Comparison of ENCODE assay signal across 17 cellular contexts in the genomic region with DNA sequence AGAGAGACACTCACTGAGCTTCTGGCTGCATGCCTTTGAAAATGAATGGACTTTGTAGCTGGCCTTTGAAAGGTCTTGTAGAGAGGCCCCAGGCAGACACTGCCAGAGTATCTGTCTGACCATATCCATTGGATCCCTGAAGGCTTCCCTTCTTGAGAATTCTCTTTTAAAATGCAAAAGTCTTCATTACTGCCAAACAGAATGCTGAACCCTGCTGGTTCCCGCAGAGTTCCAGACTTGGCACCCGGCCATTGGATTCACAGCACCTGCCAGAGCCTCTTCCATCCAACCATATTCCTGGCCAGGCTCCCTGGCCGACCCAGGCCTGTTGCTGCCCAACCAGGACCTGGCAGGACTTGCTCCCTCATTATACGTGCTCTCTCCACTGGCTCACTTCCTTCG.
DNase-seq lines count a peak whose midpoint lies in the region; ATAC-seq lines count a peak whose summit lies in the region.
"Had no signal": no experiment of that assay in that cellular context is flagged by ENCODE, and none has a peak within 500 bp of the region (broad histone marks: within the 10 kb centered on the region; RNA-seq: fewer than 3 reads in every experiment).

No MANE protein-coding gene starts in this region.

- no peak overlapping the region for H3K4me3 Mint-ChIP-seq in naive thymus-derived CD8-positive, alpha-beta T cell
- H3K4me3 Mint-ChIP-seq: B cell; central memory CD8-positive, alpha-beta T cell; immature natural killer cell; mesothelial cell of epicardium; T-helper 1 cell treated with Interleukin-12 subunit alpha and Interleukin-12 subunit beta and Interleukin-4 antibody, amounts not matched to agents 30 μg/mL and 1 μg/mL, for 36 hours had no signal

- H3K9me3 Mint-ChIP-seq in naive thymus-derived CD8-positive, alpha-beta T cell: no peaks in the 10 kb centered on the region
- H3K9me3 Mint-ChIP-seq: activated naive CD4-positive, alpha-beta T cell treated with anti-CD3 and anti-CD28 coated beads, Interleukin-2, amount 50 U/mL, for 72 hours; central memory CD8-positive, alpha-beta T cell; immature natural killer cell; mesothelial cell of epicardium; T-helper 1 cell treated with Interleukin-12 subunit alpha and Interleukin-12 subunit beta and Interleukin-4 antibody, amounts not matched to agents 30 μg/mL and 1 μg/mL, for 36 hours had no signal

- no peaks in the 10 kb centered on the region for H3K36me3 Mint-ChIP-seq in naive thymus-derived CD8-positive, alpha-beta T cell
- H3K36me3 Mint-ChIP-seq: activated naive CD4-positive, alpha-beta T cell treated with anti-CD3 and anti-CD28 coated beads, Interleukin-2, amount 50 U/mL, for 72 hours; immature natural killer cell; mesothelial cell of epicardium had no signal

- ATAC-seq in naive thymus-derived CD8-positive, alpha-beta T cell: no peak
- no peak for ATAC-seq in GM19035 (IDR thresholded peaks at IDR 0.05; ENCODE audit: unreplicated experiment)
- ATAC-seq: activated naive CD4-positive, alpha-beta T cell treated with anti-CD3 and anti-CD28 coated beads, Interleukin-2, amount 50 U/mL, for 72 hours; gastrocnemius medialis; GM12878; pancreas had no signal

- DNase-seq in DMS153 treated with DMSO at 0.1 percent for 48 hours (lab: John Stamatoyannopoulos, UW; ENCODE audit: unreplicated experiment) (peak; percentile 51), NCI-H146 treated with DMSO at 0.1 percent for 48 hours (lab: John Stamatoyannopoulos, UW; ENCODE audit: unreplicated experiment) (peak; percentile 48), cerebellum (ENCODE audit: low spot score) (peak; percentile 75), pons (ENCODE audit: low spot score) (peak; percentile 88), HUDEP-2 (lab: John Stamatoyannopoulos, UW; ENCODE audit: unreplicated experiment in 76 of 76) (no peak), NOMO-1 (lab: John Stamatoyannopoulos, UW; ENCODE audit: unreplicated experiment in 2 of 2) (no peak)
- DNase-seq in naive thymus-derived CD8-positive, alpha-beta T cell: no peak
- DNase-seq: immature natural killer cell had no signal

- H3K4me1 Mint-ChIP-seq in naive thymus-derived CD8-positive, alpha-beta T cell: no peaks in the 10 kb centered on the region
- H3K4me1 Mint-ChIP-seq: B cell; central memory CD8-positive, alpha-beta T cell; immature natural killer cell had no signal

- no peak overlapping the region for H3K27ac Mint-ChIP-seq in naive thymus-derived CD8-positive, alpha-beta T cell
- H3K27ac Mint-ChIP-seq: activated naive CD4-positive, alpha-beta T cell treated with anti-CD3 and anti-CD28 coated beads, Interleukin-2, amount 50 U/mL, for 72 hours; B cell; immature natural killer cell; mesothelial cell of epicardium; T-helper 1 cell treated with Interleukin-12 subunit alpha and Interleukin-12 subunit beta and Interleukin-4 antibody, amounts not matched to agents 30 μg/mL and 1 μg/mL, for 36 hours had no signal

- POLR2A ChIA-PET in naive thymus-derived CD8-positive, alpha-beta T cell (lab: Charles Lee): no interaction called here

- H3K27me3 Mint-ChIP-seq in naive thymus-derived CD8-positive, alpha-beta T cell: peaks cover 0 to 10% (median 3%) of the 10 kb centered on the region in 5 donors

Comparison
In these comparisons a context has a peak if more than half of its experiments do, and no peak if none do; other contexts are left out.
1. DNase-seq: peak in DMS153 treated with DMSO at 0.1 percent for 48 hours (single experiment), NCI-H146 treated with DMSO at 0.1 percent for 48 hours (single experiment), cerebellum (single experiment) and pons (single experiment); none in naive thymus-derived CD8-positive, alpha-beta T cell (0 of 10), HUDEP-2 (0 of 76) and NOMO-1 (0 of 2).